Comparison of ENCODE assay signal across 7 cellular contexts in genomic region chr6:29149444-29149843, GRCh38. TPM values are rescaled to one million over a fixed set of nuclear protein-coding genes. Genes with fewer than 3 reads are reported as not detected.
"Had no signal": no experiment of that assay in that cellular context is flagged by ENCODE, and none has a peak within 500 bp of the region (broad histone marks: within the 10 kb centered on the region; RNA-seq: fewer than 3 reads in every experiment).

No MANE protein-coding gene starts in this region.

RNA-seq across cellular contexts. Expression of gene OR2J2, which starts 21.3 kb away (rescaled TPM):
- total RNA-seq: GM23248, GM23338, H1, H4, H7, H9, HFFc6 had no signal
- polyA plus RNA-seq: GM23248, GM23338, H1 had no signal

RNA-seq across cellular contexts. Expression of gene OR2J3, which starts 41.6 kb away (rescaled TPM):
- total RNA-seq: GM23248, H1, H4, H7, H9, HFFc6 had no signal
- polyA plus RNA-seq: GM23248, GM23338 had no signal

RNA-seq across cellular contexts. Expression of gene OR2J1, which starts 50.2 kb away (rescaled TPM):
- total RNA-seq: GM23248, GM23338, H1, H4, H7, H9, HFFc6 had no signal
- polyA plus RNA-seq: GM23248, GM23338, H1 had no signal
